17 cellular contexts compared by ENCODE assay signal in the genomic region with DNA sequence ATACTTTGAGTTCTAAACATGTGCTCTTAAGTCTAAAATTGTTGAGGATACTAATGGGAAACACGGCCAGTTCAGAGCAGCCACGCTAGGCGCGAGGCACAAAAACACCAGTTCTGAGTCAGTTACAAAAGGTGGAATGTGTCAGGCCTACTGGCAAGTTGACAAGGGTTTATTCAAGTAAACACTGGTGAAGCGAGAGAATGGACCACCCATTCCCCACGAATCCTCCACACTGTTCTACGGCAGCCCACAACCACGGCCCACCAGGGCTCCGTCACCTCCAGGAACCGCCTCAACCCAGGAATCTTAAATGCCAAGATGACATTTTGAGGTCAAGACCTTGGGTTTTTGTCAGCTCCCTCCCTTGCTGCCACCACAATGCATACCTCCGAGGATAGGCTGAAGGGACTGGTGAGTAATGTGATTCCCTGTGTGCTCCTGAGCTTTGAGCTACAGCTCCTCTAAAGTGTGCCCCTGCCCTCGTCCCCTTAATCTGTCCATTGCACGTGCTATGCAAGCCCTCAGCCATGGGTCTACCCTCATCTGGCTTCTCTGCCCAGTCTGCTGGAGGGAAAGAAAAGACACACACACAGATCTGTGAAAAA. TPM values are rescaled to one million over a fixed set of nuclear protein-coding genes. Genes with fewer than 3 reads are reported as not detected.
DNase-seq lines count a peak whose midpoint lies in the region; ATAC-seq and TF ChIP-seq lines count a peak whose summit lies in the region.
"Had no signal": no experiment of that assay in that cellular context is flagged by ENCODE, and none has a peak within 500 bp of the region (broad histone marks: within the 10 kb centered on the region; RNA-seq: fewer than 3 reads in every experiment).

No MANE protein-coding gene starts in this region.

- intact Hi-C loops in mucosa of descending colon (cut with DNase I, micrococcal nuclease): no loop called here

- H3K9me3 ChIP-seq in mucosa of descending colon: no peaks in the 10 kb centered on the region
- H3K9me3 ChIP-seq: esophagus squamous epithelium, prostate gland, SK-N-SH had no signal

- ATAC-seq in mucosa of descending colon (no peak), HG03280 (IDR thresholded peaks at IDR 0.05; ENCODE audit: unreplicated experiment) (no peak), HG02852 (IDR thresholded peaks at IDR 0.05; ENCODE audit: unreplicated experiment) (no peak)
- ATAC-seq: activated T-cell treated with anti-CD3 and anti-CD28 coated beads, Interleukin-2, amount 50 U/mL, for 72 hours; CD8-positive, alpha-beta T cell had no signal

- no peaks in the 10 kb centered on the region for H3K27me3 Mint-ChIP-seq in neural crest cell (ENCODE audit: low read depth)
- H3K27me3 Mint-ChIP-seq: dendritic cell treated with granulocyte-macrophage colony-stimulating factor and Interleukin-4, amounts not matched to agents 40 ng/mL and 50 ng/mL, for 4 days had no signal

- no peaks in the 10 kb centered on the region for H3K36me3 ChIP-seq in mucosa of descending colon (ENCODE audit: low read depth)
- H3K36me3 ChIP-seq: prostate gland had no signal

- H3K4me3 Mint-ChIP-seq in neural crest cell: no peak overlapping the region
- H3K4me3 Mint-ChIP-seq: activated T-cell treated with anti-CD3 and anti-CD28 coated beads, Interleukin-2, amount 50 U/mL, for 72 hours; CD8-positive, alpha-beta T cell; dendritic cell treated with granulocyte-macrophage colony-stimulating factor and Interleukin-4, amounts not matched to agents 40 ng/mL and 50 ng/mL, for 4 days had no signal

- no peaks in the 10 kb centered on the region for H3K9me3 Mint-ChIP-seq in neural crest cell
- H3K9me3 Mint-ChIP-seq: activated T-cell treated with anti-CD3 and anti-CD28 coated beads, Interleukin-2, amount 50 U/mL, for 72 hours; CD8-positive, alpha-beta T cell; dendritic cell treated with granulocyte-macrophage colony-stimulating factor and Interleukin-4, amounts not matched to agents 40 ng/mL and 50 ng/mL, for 4 days had no signal

- peaks cover 11% of the 10 kb centered on the region for H3K4me1 ChIP-seq in mucosa of descending colon (ENCODE audit: low read depth)
- H3K4me1 ChIP-seq: esophagus squamous epithelium, prostate gland had no signal

- H3K4me1 Mint-ChIP-seq in neural crest cell: peaks cover 14% of the 10 kb centered on the region

- DNase-seq in AG08396 (ENCODE audit: low spot score) (peak; percentile 43), M059J (ENCODE audit: low read depth) (peak; percentile 92), dermis microvascular lymphatic vessel endothelial cell (ENCODE audit: low read depth in 2 of 2) (peak; percentile 18 to 41), neural crest cell (ENCODE audit: low read depth, low spot score) (no peak), mucosa of descending colon (no peak), H4 (ENCODE audit: low spot score) (no peak)
- DNase-seq: activated T-cell treated with anti-CD3 and anti-CD28 coated beads, Interleukin-2, amount 50 U/mL, for 72 hours; CD8-positive, alpha-beta T cell; esophagus squamous epithelium; NCI-H2029 treated with DMSO at 0.1 percent for 48 hours; NCI-H524 treated with DMSO at 0.1 percent for 48 hours; SK-N-SH; stimulated activated CD4-positive, alpha-beta T cell treated with anti-CD3 and anti-CD28 coated beads, Interleukin-15, amount 100 ng/mL, for 24 hours had no signal

- peak overlapping the region; percentile 21 for H3K27ac Mint-ChIP-seq in neural crest cell (ENCODE audit: unreplicated experiment)
- H3K27ac Mint-ChIP-seq: CD8-positive, alpha-beta T cell; dendritic cell treated with granulocyte-macrophage colony-stimulating factor and Interleukin-4, amounts not matched to agents 40 ng/mL and 50 ng/mL, for 4 days had no signal

- peaks cover 27% of the 10 kb centered on the region for H3K36me3 Mint-ChIP-seq in neural crest cell (ENCODE audit: low read depth)

- TF ChIP-seq CTCF in neural crest cell (conservative IDR thresholded peaks at IDR 0.05) (no peak), mucosa of descending colon (IDR thresholded peaks at IDR 0.05) (no peak)

- H3K4me3 ChIP-seq in mucosa of descending colon: no peak overlapping the region
- H3K4me3 ChIP-seq: esophagus squamous epithelium, prostate gland had no signal

RNA-seq across cellular contexts. Expression of gene TRAP1, which starts 28.5 kb away (rescaled TPM):
- 50.5 and 66.9 TPM in 2 replicates for total RNA-seq in M059J (2014; rRNA removed; shearing (Covaris generic))
- total RNA-seq in dermis microvascular lymphatic vessel endothelial cell (51.0 and 104 TPM in 2 replicates), neural crest cell (152 and 154 TPM in 2 replicates), mucosa of descending colon (10 to 100 TPM; 56.9 to 94.5 (median 69.1) TPM)
- total RNA-seq in H4 (2014; rRNA removed; shearing (Covaris generic)): 56.9 and 63.8 TPM in 2 replicates

Comparison
In these comparisons a context has a peak if more than half of its experiments do, and no peak if none do; other contexts are left out.
1. DNase-seq: peak in AG08396 (single experiment), M059J (single experiment) and dermis microvascular lymphatic vessel endothelial cell (2 of 2); none in neural crest cell (single experiment), mucosa of descending colon (0 of 3) and H4 (single experiment).